10 cellular contexts compared by ENCODE assay signal in genomic region chr7:88218428-88218745, GRCh38. TPM values are rescaled to one million over a fixed set of nuclear protein-coding genes. Genes with fewer than 3 reads are reported as not detected.
DNase-seq lines count a peak whose midpoint lies in the region; ATAC-seq, FAIRE-seq and TF ChIP-seq lines count a peak whose summit lies in the region.
"Had no signal": no experiment of that assay in that cellular context is flagged by ENCODE, and none has a peak within 500 bp of the region (broad histone marks: within the 10 kb centered on the region; RNA-seq: fewer than 3 reads in every experiment).

No MANE protein-coding gene starts in this region.

- no peak for FAIRE-seq in keratinocyte (lab: Jason Lieb, UNC)
- FAIRE-seq: A204.1, islet of Langerhans had no signal

- H3K9me1 ChIP-seq in keratinocyte (ENCODE audit: control insufficient read depth, extremely low read depth, insufficient read depth, low read length): peaks cover 3% of the 10 kb centered on the region

- H3K27me3 ChIP-seq in keratinocyte (ENCODE audit: control insufficient read depth, extremely low read depth, insufficient read depth, low read length) (no peaks in the 10 kb centered on the region), H7 (ENCODE audit: control insufficient read depth, insufficient read depth, low read length) (no peaks in the 10 kb centered on the region)

- H3K4me3 Mint-ChIP-seq in T-helper 2 cell treated with Interferon-gamma antibody and Interleukin-4, amounts not matched to agents 5 μg/mL and 100 μg/mL, for 36 hours: peak overlapping the region; percentile 96

- H3K27ac ChIP-seq in keratinocyte (ENCODE audit: control insufficient read depth, insufficient read depth, low read length) (no peak overlapping the region), temporal lobe (ENCODE audit: low read depth, low read length) (peak overlapping the region; percentile 38)

- no peak overlapping the region for H2AFZ ChIP-seq in keratinocyte (ENCODE audit: control insufficient read depth, low read length)

- peaks cover 15% of the 10 kb centered on the region for H3K4me1 ChIP-seq in keratinocyte (ENCODE audit: control insufficient read depth, extremely low read depth, insufficient read depth, low read length)

- peak overlapping the region in 2 of 3 experiments; percentile 85 to 96 for H3K4me3 ChIP-seq in keratinocyte (ENCODE audit: control insufficient read depth in 2 of 3, extremely low read depth in 1 of 3, insufficient read depth in 2 of 3, low read depth in 1 of 3, low read length in 3 of 3)
- H3K4me3 ChIP-seq in H7 (ENCODE audit: insufficient read depth, low read depth, low read length): no peak overlapping the region

- H3K9me3 ChIP-seq in keratinocyte (ENCODE audit: control insufficient read depth, low read depth, low read length): no peaks in the 10 kb centered on the region

- H3K4me2 ChIP-seq in keratinocyte (ENCODE audit: control insufficient read depth, extremely low read depth, insufficient read depth, low read depth, low read length): peak overlapping the region; percentile 93

- no peak overlapping the region for H3K9ac ChIP-seq in keratinocyte (ENCODE audit: control insufficient read depth, extremely low read depth, insufficient read depth, low read length)

- DNase-seq in T-helper 2 cell treated with Interferon-gamma antibody and Interleukin-4, amounts not matched to agents 5 μg/mL and 100 μg/mL, for 36 hours (ENCODE audit: low spot score): no peak
- DNase-seq in T-helper 2 cell (no peak), keratinocyte (ENCODE audit: low read depth, low spot score) (no peak), nucleus accumbens (lab: John Stamatoyannopoulos, UW) (no peak), H7 (no peak)
- no peak for DNase-seq in activated naive CD4-positive, alpha-beta T cell treated with anti-CD3 and anti-CD28 coated beads, Interleukin-2, amount 50 U/mL, for 72 hours (ENCODE audit: low spot score in 2 of 2)

- peaks cover 50% of the 10 kb centered on the region for H3K4me1 Mint-ChIP-seq in T-helper 2 cell treated with Interferon-gamma antibody and Interleukin-4, amounts not matched to agents 5 μg/mL and 100 μg/mL, for 36 hours (ENCODE audit: low read depth)

- no peak for ATAC-seq in activated naive CD4-positive, alpha-beta T cell treated with anti-CD3 and anti-CD28 coated beads, Interleukin-2, amount 50 U/mL, for 72 hours
- no peak for ATAC-seq in HG02870 (IDR thresholded peaks at IDR 0.05; ENCODE audit: unreplicated experiment)

- H3K36me3 Mint-ChIP-seq in T-helper 2 cell treated with Interferon-gamma antibody and Interleukin-4, amounts not matched to agents 5 μg/mL and 100 μg/mL, for 36 hours (ENCODE audit: low read depth): peaks cover 38% of the 10 kb centered on the region
- H3K36me3 Mint-ChIP-seq in activated naive CD4-positive, alpha-beta T cell treated with anti-CD3 and anti-CD28 coated beads, Interleukin-2, amount 50 U/mL, for 72 hours: peaks cover 25 to 43% of the 10 kb centered on the region in 2 donors

- H3K27me3 Mint-ChIP-seq in T-helper 2 cell treated with Interferon-gamma antibody and Interleukin-4, amounts not matched to agents 5 μg/mL and 100 μg/mL, for 36 hours (ENCODE audit: low read depth): no peaks in the 10 kb centered on the region

- dilution Hi-C loops in keratinocyte (cut with MboI; ENCODE audit: extremely low pct_ligation_motif_present, low sequenced_read_pairs): no loop called here

- no peak for TF ChIP-seq CTCF in keratinocyte (optimal IDR thresholded peaks at IDR 0.05 in 1 of 3, IDR thresholded peaks at IDR 0.05 in 1 of 3, conservative IDR thresholded peaks at IDR 0.05 in 1 of 3; ENCODE audit: extremely low read depth in 1 of 3, insufficient read depth in 2 of 3, low read length in 3 of 3)

- peaks cover 11 to 17% of the 10 kb centered on the region in 2 experiments for H3K36me3 ChIP-seq in keratinocyte (ENCODE audit: control insufficient read depth in 2 of 2, extremely low read depth in 1 of 2, insufficient read depth in 2 of 2, low read length in 2 of 2)
- peaks cover 3% of the 10 kb centered on the region for H3K36me3 ChIP-seq in H7 (replicated peaks; ENCODE audit: control insufficient read depth, insufficient read depth, low read length)

- peaks cover 46% of the 10 kb centered on the region for H3K79me2 ChIP-seq in keratinocyte (ENCODE audit: control insufficient read depth, insufficient read depth, low read length)

- H3K27ac Mint-ChIP-seq in T-helper 2 cell treated with Interferon-gamma antibody and Interleukin-4, amounts not matched to agents 5 μg/mL and 100 μg/mL, for 36 hours: peak overlapping the region; percentile 92
- peak overlapping the region; percentile 93 to 96 for H3K27ac Mint-ChIP-seq in activated naive CD4-positive, alpha-beta T cell treated with anti-CD3 and anti-CD28 coated beads, Interleukin-2, amount 50 U/mL, for 72 hours

- H4K20me1 ChIP-seq in keratinocyte (ENCODE audit: control insufficient read depth, extremely low read depth, insufficient read depth, low read length): peaks cover 3% of the 10 kb centered on the region

- H3K9me3 Mint-ChIP-seq in T-helper 2 cell treated with Interferon-gamma antibody and Interleukin-4, amounts not matched to agents 5 μg/mL and 100 μg/mL, for 36 hours: no peaks in the 10 kb centered on the region
- H3K9me3 Mint-ChIP-seq in activated naive CD4-positive, alpha-beta T cell treated with anti-CD3 and anti-CD28 coated beads, Interleukin-2, amount 50 U/mL, for 72 hours: no peaks in the 10 kb centered on the region

RNA-seq across cellular contexts. Expression of gene SRI, which starts 1.5 kb away (rescaled TPM):
- 100 to 1,000 TPM; 101 to 194 TPM for total RNA-seq in activated naive CD4-positive, alpha-beta T cell treated with anti-CD3 and anti-CD28 coated beads, Interleukin-2, amount 50 U/mL, for 72 hours
- 123 to 206 TPM (median 186 TPM) in 3 replicates for polyA plus RNA-seq in keratinocyte
- polyA plus RNA-seq in keratinocyte (2011; ENCODE audit: low read depth): 242 TPM
- polyA plus RNA-seq in keratinocyte (2011; cell fraction: cytosol; rRNA removed): 133 and 271 TPM in 2 replicates
- polyA plus RNA-seq in keratinocyte (2011; cell fraction: nucleus; rRNA removed): 91.8 and 127 TPM in 2 replicates
- polyA plus RNA-seq in keratinocyte (2012; ENCODE audit: low replicate concordance): 129 and 166 TPM in 2 replicates
- polyA minus RNA-seq in keratinocyte: 40.9 to 119 TPM (median 43.5 TPM) in 3 replicates
- 28.2 TPM for polyA minus RNA-seq in keratinocyte (2011; cell fraction: cytosol; rRNA and poly(A)+ RNA removed)
- 22.8 and 39.6 TPM in 2 replicates for polyA minus RNA-seq in keratinocyte (2011; cell fraction: nucleus; rRNA and poly(A)+ RNA removed)
- 70.8 TPM for total RNA-seq in temporal lobe
- total RNA-seq in H7 (2014; rRNA removed; shearing (Covaris generic)): 87.1 and 95.8 TPM in 2 replicates
